18 cellular contexts compared by ENCODE assay signal in the genomic region with DNA sequence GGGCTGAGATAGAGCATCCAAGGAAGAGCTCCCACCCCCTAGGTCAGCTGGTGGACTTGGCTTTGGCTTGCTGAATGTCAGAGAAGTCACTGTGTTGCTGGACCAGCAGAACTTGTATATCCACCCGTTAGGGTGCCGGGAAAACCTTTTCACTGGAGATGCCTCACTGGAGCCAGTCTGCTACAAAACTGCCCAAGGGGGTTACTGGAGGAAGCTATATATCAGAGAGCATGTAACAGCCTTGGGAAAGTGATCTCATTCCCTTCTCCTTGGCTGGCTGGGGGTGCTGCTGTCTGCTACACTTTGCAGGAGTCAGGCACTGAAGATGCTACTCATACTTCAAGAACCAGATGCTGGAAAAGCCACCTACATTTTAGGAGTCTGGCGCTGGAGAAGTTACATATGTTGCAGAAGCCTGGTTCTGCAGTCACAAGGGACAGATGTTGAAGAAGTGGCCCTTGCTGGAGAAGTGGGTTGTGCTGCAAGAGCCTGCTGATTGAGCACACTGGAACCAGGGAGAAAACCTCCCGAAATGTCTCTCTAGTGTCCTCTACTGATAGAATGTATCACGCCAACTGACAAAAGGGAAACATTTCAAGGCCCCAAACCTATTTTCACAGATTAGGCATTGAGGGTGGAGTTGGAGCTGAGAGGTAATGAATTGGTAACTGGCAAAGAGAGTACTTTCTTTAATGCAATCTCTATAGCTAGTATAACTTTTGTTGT.
A peak's percentile ranks its signal among the peaks of the same experiment; 100 is the strongest.
DNase-seq lines count a peak whose midpoint lies in the region; ATAC-seq, FAIRE-seq and TF ChIP-seq lines count a peak whose summit lies in the region.
"Had no signal": no experiment of that assay in that cellular context is flagged by ENCODE, and none has a peak within 500 bp of the region (broad histone marks: within the 10 kb centered on the region; RNA-seq: fewer than 3 reads in every experiment).

No MANE protein-coding gene starts in this region.

- H3K36me3 ChIP-seq in SK-N-MC (ENCODE audit: insufficient read depth, low read length), result no peaks in the 10 kb centered on the region
- H3K36me3 ChIP-seq: left ventricle myocardium inferior, upper lobe of left lung had no signal

- in situ Hi-C loops in ACHN (cut with HindIII; ENCODE audit: low pct_ligation_motif_present, low pct_unique_long_range_greater_than_20kb, low sequenced_read_pairs), result no loop called here

- no peak for FAIRE-seq in D721Med (lab: Jason Lieb, UNC)
- FAIRE-seq: frontal cortex had no signal

- DNase-seq in GOT3 (lab: John Stamatoyannopoulos, UW) (peak; percentile 38), SK-N-MC (ENCODE audit: low read depth, low spot score) (no peak), foreskin keratinocyte (no peak), HK-2 (ENCODE audit: unreplicated experiment) (no peak), ACHN (no peak), D721Med (ENCODE audit: insufficient read length, low spot score) (no peak)
- DNase-seq: activated CD4-positive, alpha-beta T cell treated with anti-CD3 and anti-CD28 coated beads, Interleukin-2, amount 10 ng/mL, durations not matched to agents 24 days and 14 days; aorta; GF-D8; left ventricle myocardium inferior; nucleus accumbens; retina; SHP77 treated with DMSO at 0.1 percent for 48 hours; stimulated activated naive B cell treated with anti-CD40 and anti-IgM and Interleukin-4, amounts not matched to agents 10 μg/mL and 1 μg/mL and 100 μg/mL, for 72 hours; upper lobe of left lung had no signal

- TF ChIP-seq CTCF in 22Rv1 (IDR thresholded peaks at IDR 0.05), result 0 out of 2 replicates have a peak, but pooled peaks have one; percentile 20
- no peak for TF ChIP-seq CTCF in foreskin keratinocyte (conservative IDR thresholded peaks at IDR 0.05)
- no peak for TF ChIP-seq CTCF in D721Med (IDR thresholded peaks at IDR 0.05; ENCODE audit: insufficient read depth, missing control alignments)

- ATAC-seq in foreskin keratinocyte, result peak; percentile 31
- ATAC-seq in HG03139 (IDR thresholded peaks at IDR 0.05; ENCODE audit: unreplicated experiment), result no peak
- ATAC-seq: stimulated activated naive B cell treated with anti-CD40 and anti-IgM and Interleukin-4, amounts not matched to agents 10 μg/mL and 1 μg/mL and 100 μg/mL, for 72 hours had no signal

- no peaks in the 10 kb centered on the region for H3K4me1 ChIP-seq in foreskin keratinocyte
- H3K4me1 ChIP-seq: left ventricle myocardium inferior, upper lobe of left lung had no signal

- H3K27ac ChIP-seq in 22Rv1, result no peak overlapping the region
- 0 out of 2 replicates have a peak overlapping the region, but pooled peaks have one; percentile 5 for H3K27ac ChIP-seq in SK-N-MC
- H3K27ac ChIP-seq in foreskin keratinocyte, result no peak overlapping the region
- H3K27ac ChIP-seq: left ventricle myocardium inferior, upper lobe of left lung had no signal

- H3K27me3 ChIP-seq in foreskin keratinocyte, result no peaks in the 10 kb centered on the region
- H3K27me3 ChIP-seq: upper lobe of left lung had no signal

- H3K9ac ChIP-seq in SK-N-MC (ENCODE audit: insufficient read length), result no peak overlapping the region

- no peaks in the 10 kb centered on the region for H3K9me3 ChIP-seq in SK-N-MC (ENCODE audit: low read depth, low read length)
- H3K9me3 ChIP-seq: left ventricle myocardium inferior, upper lobe of left lung had no signal

- H3K4me3 ChIP-seq in SK-N-MC, result 0 out of 2 replicates have a peak overlapping the region, but pooled peaks have one; percentile 21
- H3K4me3 ChIP-seq: left ventricle myocardium inferior, upper lobe of left lung had no signal
